8 cellular contexts compared by ENCODE assay signal in the genomic region with DNA sequence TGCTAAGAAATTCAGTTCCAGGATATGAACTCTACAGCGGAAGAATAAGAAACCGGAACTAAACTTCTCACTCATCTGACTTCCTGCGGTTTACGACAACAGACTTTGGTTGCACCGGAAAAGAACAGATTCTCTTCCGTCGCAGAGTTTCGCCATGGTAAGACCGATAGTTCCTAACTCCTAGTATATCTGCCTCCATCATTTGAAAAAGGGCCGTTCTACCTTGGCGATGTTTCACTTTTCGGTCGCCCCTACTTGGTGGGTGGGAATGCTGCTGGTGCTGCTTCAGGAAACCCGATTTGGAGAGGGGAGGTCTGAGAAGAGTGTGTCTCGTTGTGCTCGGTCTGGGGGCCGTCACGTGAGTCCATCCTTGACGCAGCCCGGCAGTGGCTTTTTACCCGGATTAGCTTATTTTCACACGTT. TPM values are rescaled to one million over a fixed set of nuclear protein-coding genes. Genes with fewer than 3 reads are reported as not detected.
DNase-seq lines count a peak whose midpoint lies in the region; ATAC-seq and TF ChIP-seq lines count a peak whose summit lies in the region.

A gene (plus strand): TSS at position 132 of the 423 bp plus-strand sequence. CDS start 23 bp downstream, at position 155.

- 0 to 1% methylated on average over 22 of the region's 22 CpGs; no CpG with 5 or more reads in 1 of the 3 donors for whole genome bisulfite sequencing in adipose tissue, 3 donors
- WGBS in thymus = under 1% methylated on average over 22 of the region's 22 CpGs

- H3K4me1 ChIP-seq in thymus (ENCODE audit: control insufficient read depth, insufficient read depth, low read length) = peaks cover 11% of the 10 kb centered on the region

- no peaks in the 10 kb centered on the region for H3K27me3 ChIP-seq in thymus (ENCODE audit: control insufficient read depth, insufficient read depth)

- DNase-seq in NCI-H526 treated with DMSO at 0.1 percent for 48 hours (lab: John Stamatoyannopoulos, UW) (peak; percentile 24), medulla oblongata (ENCODE audit: extremely low spot score) (peak; percentile 75), OCI-M1 (lab: John Stamatoyannopoulos, UW) (no peak), cortex of kidney (lab: John Stamatoyannopoulos, UW) (no peak)

- peaks cover 32% of the 10 kb centered on the region for H3K36me3 ChIP-seq in thymus (ENCODE audit: control insufficient read depth, insufficient read depth)

- H3K4me3 ChIP-seq in thymus (ENCODE audit: low read length) = peak within 1 kb of the TSS; percentile 73

- no peaks in the 10 kb centered on the region for H3K9me3 ChIP-seq in thymus (ENCODE audit: control insufficient read depth)

- H3K27ac ChIP-seq in 22Rv1 = peak within 1 kb of the TSS; percentile 81
- no peak within 1 kb of the TSS for H3K27ac ChIP-seq in adipose tissue (ENCODE audit: low read depth, low read length)
- H3K27ac ChIP-seq in thymus (ENCODE audit: low read depth) = peak within 1 kb of the TSS; percentile 79

- no peak for TF ChIP-seq CTCF in 22Rv1 (IDR thresholded peaks at IDR 0.05)

- peak; percentile 85 for ATAC-seq in GM21619 (IDR thresholded peaks at IDR 0.05; ENCODE audit: unreplicated experiment)

RNA-seq across cellular contexts. Expression of the gene that starts here (rescaled TPM):
- polyA plus RNA-seq in adipose tissue = 100 to 1,000 TPM in 2 of 3 donors, under 1 TPM in 1; 0.21 to 506 (median 310) TPM
- polyA plus RNA-seq in thymus = 607 TPM

Comparison
In these comparisons a context has a peak if more than half of its experiments do, and no peak if none do; other contexts are left out.
1. DNase-seq: peak in NCI-H526 treated with DMSO at 0.1 percent for 48 hours (single experiment) and medulla oblongata (single experiment); none in OCI-M1 (single experiment) and cortex of kidney (single experiment).